ENCODE assay signal across 17 cellular contexts in genomic region chr1:36591278-36591677, GRCh38.
A peak's percentile ranks its signal among the peaks of the same experiment; 100 is the strongest.
DNase-seq lines count a peak whose midpoint lies in the region; ATAC-seq, FAIRE-seq and TF ChIP-seq lines count a peak whose summit lies in the region.
"Had no signal": no experiment of that assay in that cellular context is flagged by ENCODE, and none has a peak within 500 bp of the region (broad histone marks: within the 10 kb centered on the region; RNA-seq: fewer than 3 reads in every experiment).

No MANE protein-coding gene starts in this region.

- H3K4me3 Mint-ChIP-seq in activated CD4-positive, alpha-beta T cell treated with anti-CD3 and anti-CD28 coated beads, Interleukin-2, amount 10 ng/mL, durations not matched to agents 24 days and 14 days: no peak overlapping the region
- H3K4me3 Mint-ChIP-seq in T-helper 2 cell treated with Interferon-gamma antibody and Interleukin-4, amounts not matched to agents 5 μg/mL and 100 μg/mL, for 36 hours: no peak overlapping the region
- H3K4me3 Mint-ChIP-seq in endothelial cell (ENCODE audit: unreplicated experiment): no peak overlapping the region

- H3K9me3 ChIP-seq in HepG2 (ENCODE audit: low read length) (no peaks in the 10 kb centered on the region), right lobe of liver (no peaks in the 10 kb centered on the region), WERI-Rb-1 (ENCODE audit: severe bottlenecking) (no peaks in the 10 kb centered on the region), iPS-20b (ENCODE audit: insufficient read depth, low read depth, low read length) (no peaks in the 10 kb centered on the region)

- TF ChIP-seq EP300 in HepG2 (IDR thresholded peaks at IDR 0.05; ENCODE audit: low read depth in 2 of 2, low read length in 2 of 2): no peak
- TF ChIP-seq EP300 in HepG2 (CRISPR knock-in tag; IDR thresholded peaks at IDR 0.05; ENCODE audit: borderline replicate concordance): no peak

- H4K20me1 ChIP-seq in HepG2 (ENCODE audit: insufficient read depth, low read length): no peaks in the 10 kb centered on the region

- no peak overlapping the region for H3K27ac Mint-ChIP-seq in activated CD4-positive, alpha-beta T cell treated with anti-CD3 and anti-CD28 coated beads, Interleukin-2, amount 10 ng/mL, durations not matched to agents 24 days and 14 days
- no peak overlapping the region for H3K27ac Mint-ChIP-seq in T-helper 2 cell treated with Interferon-gamma antibody and Interleukin-4, amounts not matched to agents 5 μg/mL and 100 μg/mL, for 36 hours
- no peak overlapping the region for H3K27ac Mint-ChIP-seq in endothelial cell (ENCODE audit: unreplicated experiment)

- POLR2A ChIA-PET in HepG2 (lab: Yijun Ruan, JAX): no interaction called here

- in situ Hi-C loops in HepG2 (cut with HindIII; ENCODE audit: extremely low pct_ligation_motif_present, low pct_unique_long_range_greater_than_20kb): no loop called here

- H3K9ac ChIP-seq in HepG2 (ENCODE audit: insufficient read depth, low read depth, low read length) (no peak overlapping the region), iPS-20b (ENCODE audit: low read depth, low read length) (0 out of 2 replicates have a peak overlapping the region, but pooled peaks have one; percentile 23)

- intact Hi-C loops in HepG2 (cut with micrococcal nuclease; ENCODE audit: unreplicated experiment): no loop called here
- intact Hi-C loops in right lobe of liver (cut with DNase I): no loop called here
- intact Hi-C loops in activated CD4-positive, alpha-beta T cell treated with anti-CD3 and anti-CD28 coated beads, Interleukin-2, amount 10 ng/mL, durations not matched to agents 24 days and 14 days (cut with micrococcal nuclease): no loop called here

- CTCF ChIA-PET in HepG2 (lab: Yijun Ruan, JAX; ENCODE audit: low intra/inter-chr PET ratio, low total read pairs): no interaction called here

- no peaks in the 10 kb centered on the region for H3K79me2 ChIP-seq in HepG2 (ENCODE audit: insufficient read depth, low read length)

- no peak for DNase-seq in HepG2 (ENCODE audit: low spot score)
- DNase-seq in right lobe of liver: no peak
- DNase-seq in WERI-Rb-1: peak; percentile 60
- DNase-seq in CD1c-positive myeloid dendritic cell (ENCODE audit: extremely low spot score): no peak
- DNase-seq in activated CD4-positive, alpha-beta T cell treated with anti-CD3 and anti-CD28 coated beads, Interleukin-2, amount 10 ng/mL, durations not matched to agents 24 days and 14 days: no peak
- DNase-seq in T-helper 2 cell treated with Interferon-gamma antibody and Interleukin-4, amounts not matched to agents 5 μg/mL and 100 μg/mL, for 36 hours (ENCODE audit: low spot score): no peak
- DNase-seq in endothelial cell (ENCODE audit: low spot score): no peak
- DNase-seq: DMS 273 treated with DMSO at 0.1 percent for 48 hours, KG1, NCI-H1092, NCI-H146, NCI-H510A treated with DMSO at 0.1 percent for 48 hours, NCI-H82 had no signal

- BruUV-seq in HepG2 (replicated peaks; lab: Mats Ljungman, UMichigan): no TSS peak

- no peak for TF ChIP-seq POLR2A in HepG2 (IDR thresholded peaks at IDR 0.05; ENCODE audit: insufficient read depth in 1 of 2, low read depth in 2 of 2, low read length in 2 of 2)
- no peak for TF ChIP-seq POLR2A in right lobe of liver (IDR thresholded peaks at IDR 0.05)

- TF ChIP-seq RAD21 in HepG2 (CRISPR knock-in tag; IDR thresholded peaks at IDR 0.05): no peak

- H3K4me3 ChIP-seq in HepG2 (replicated peaks in 1 of 3; ENCODE audit: insufficient read depth in 1 of 3, low read depth in 2 of 3, low read length in 3 of 3) (no peak overlapping the region), right lobe of liver (no peak overlapping the region), WERI-Rb-1 (ENCODE audit: low read depth, low read length) (no peak overlapping the region), iPS-20b (ENCODE audit: low read length) (peak overlapping the region; percentile 50; the same call in 1 of the 2 replicates)

- H3K36me3 Mint-ChIP-seq in activated CD4-positive, alpha-beta T cell treated with anti-CD3 and anti-CD28 coated beads, Interleukin-2, amount 10 ng/mL, durations not matched to agents 24 days and 14 days (ENCODE audit: low read depth): no peaks in the 10 kb centered on the region
- no peaks in the 10 kb centered on the region for H3K36me3 Mint-ChIP-seq in T-helper 2 cell treated with Interferon-gamma antibody and Interleukin-4, amounts not matched to agents 5 μg/mL and 100 μg/mL, for 36 hours (ENCODE audit: low read depth)
- H3K36me3 Mint-ChIP-seq in endothelial cell (ENCODE audit: low read depth, unreplicated experiment): no peaks in the 10 kb centered on the region

- 17% methylated on average over 6 of the region's 7 CpGs for WGBS in HepG2 (ENCODE audit: low lambda C conversion rate)
- WGBS in right lobe of liver (ENCODE audit: insufficient coverage, low coverage, low lambda C conversion rate, missing lambda C conversion rate): 39% methylated on average over 7 of the region's 7 CpGs

- peaks cover 17% of the 10 kb centered on the region for H3K27me3 Mint-ChIP-seq in activated CD4-positive, alpha-beta T cell treated with anti-CD3 and anti-CD28 coated beads, Interleukin-2, amount 10 ng/mL, durations not matched to agents 24 days and 14 days
- peaks cover 16% of the 10 kb centered on the region for H3K27me3 Mint-ChIP-seq in T-helper 2 cell treated with Interferon-gamma antibody and Interleukin-4, amounts not matched to agents 5 μg/mL and 100 μg/mL, for 36 hours (ENCODE audit: low read depth)
- peaks cover 2% of the 10 kb centered on the region for H3K27me3 Mint-ChIP-seq in endothelial cell (ENCODE audit: unreplicated experiment)

- ATAC-seq in HepG2 (no peak), right lobe of liver (no peak)
- ATAC-seq: HCT116 had no signal

- H3K27ac ChIP-seq in HepG2 (ENCODE audit: extremely low read length, insufficient read depth, low read length) (no peak overlapping the region), right lobe of liver (no peak overlapping the region), WERI-Rb-1 (peak overlapping the region; percentile 9; the same call in 1 of the 2 replicates), iPS-20b (ENCODE audit: low read length) (no peak overlapping the region)
- H3K27ac ChIP-seq: HL-60 had no signal

- no peak overlapping the region for H3K4me2 ChIP-seq in HepG2 (ENCODE audit: low read depth, low read length)

- TF ChIP-seq CTCF in HepG2 (CRISPR knock-in tag; IDR thresholded peaks at IDR 0.05): no peak
- TF ChIP-seq CTCF in right lobe of liver (IDR thresholded peaks at IDR 0.05): no peak
- peak; percentile 61 for TF ChIP-seq CTCF in WERI-Rb-1 (IDR thresholded peaks at IDR 0.05; ENCODE audit: low read depth, low read length)
- TF ChIP-seq CTCF in endothelial cell (IDR thresholded peaks at IDR 0.05; ENCODE audit: unreplicated experiment): no peak

- FAIRE-seq in HepG2 (lab: Jason Lieb, UNC): no peak
- FAIRE-seq: HTR-8/SVneo had no signal

- H3K9me3 Mint-ChIP-seq in activated CD4-positive, alpha-beta T cell treated with anti-CD3 and anti-CD28 coated beads, Interleukin-2, amount 10 ng/mL, durations not matched to agents 24 days and 14 days: no peaks in the 10 kb centered on the region
- H3K9me3 Mint-ChIP-seq in T-helper 2 cell treated with Interferon-gamma antibody and Interleukin-4, amounts not matched to agents 5 μg/mL and 100 μg/mL, for 36 hours: no peaks in the 10 kb centered on the region
- H3K9me3 Mint-ChIP-seq in endothelial cell (ENCODE audit: unreplicated experiment): no peaks in the 10 kb centered on the region

- H3K4me1 ChIP-seq in HepG2 (ENCODE audit: insufficient read depth, low read length) (no peaks in the 10 kb centered on the region), right lobe of liver (no peaks in the 10 kb centered on the region), iPS-20b (ENCODE audit: insufficient read depth, low read length) (peaks cover 13% of the 10 kb centered on the region; the same call in 1 of the 2 replicates)

- H3K36me3 ChIP-seq in HepG2 (replicated peaks in 1 of 2; ENCODE audit: control insufficient read depth in 1 of 2, insufficient read depth in 2 of 2, low read length in 2 of 2) (no peaks in the 10 kb centered on the region), right lobe of liver (no peaks in the 10 kb centered on the region), WERI-Rb-1 (no peaks in the 10 kb centered on the region), iPS-20b (ENCODE audit: insufficient read depth, low read depth, low read length) (no peaks in the 10 kb centered on the region)

- no peak overlapping the region for H2AFZ ChIP-seq in HepG2 (ENCODE audit: low read length)

- no peaks in the 10 kb centered on the region for H3K4me1 Mint-ChIP-seq in activated CD4-positive, alpha-beta T cell treated with anti-CD3 and anti-CD28 coated beads, Interleukin-2, amount 10 ng/mL, durations not matched to agents 24 days and 14 days
- H3K4me1 Mint-ChIP-seq in T-helper 2 cell treated with Interferon-gamma antibody and Interleukin-4, amounts not matched to agents 5 μg/mL and 100 μg/mL, for 36 hours (ENCODE audit: low read depth): peaks cover 2% of the 10 kb centered on the region
- H3K4me1 Mint-ChIP-seq in endothelial cell (ENCODE audit: unreplicated experiment): peaks cover 8% of the 10 kb centered on the region

- H3K27me3 ChIP-seq in HepG2 (ENCODE audit: control insufficient read depth in 1 of 2, insufficient read depth in 2 of 2, low read length in 2 of 2) (peaks cover 12 to 64% of the 10 kb centered on the region in 2 experiments; a peak in 4 of 5 replicates), right lobe of liver (no peaks in the 10 kb centered on the region), WERI-Rb-1 (ENCODE audit: insufficient read depth, low read depth, severe bottlenecking) (no peaks in the 10 kb centered on the region), iPS-20b (ENCODE audit: insufficient read depth, low read length) (no peaks in the 10 kb centered on the region; the same call in 1 of the 2 replicates)

TF ChIP-seq in HepG2, 621 proteins besides CTCF, POLR2A, EP300 and RAD21:
- TF ChIP-seq ZNF629 (CRISPR knock-in tag; conservative IDR thresholded peaks at IDR 0.05) (peak; percentile 26; the same call in 1 of the 2 replicates), ZNF644 (CRISPR knock-in tag; IDR thresholded peaks at IDR 0.05; ENCODE audit: low read depth) (no peak)
